Comparison of ENCODE assay signal across 13 cellular contexts in the genomic region with DNA sequence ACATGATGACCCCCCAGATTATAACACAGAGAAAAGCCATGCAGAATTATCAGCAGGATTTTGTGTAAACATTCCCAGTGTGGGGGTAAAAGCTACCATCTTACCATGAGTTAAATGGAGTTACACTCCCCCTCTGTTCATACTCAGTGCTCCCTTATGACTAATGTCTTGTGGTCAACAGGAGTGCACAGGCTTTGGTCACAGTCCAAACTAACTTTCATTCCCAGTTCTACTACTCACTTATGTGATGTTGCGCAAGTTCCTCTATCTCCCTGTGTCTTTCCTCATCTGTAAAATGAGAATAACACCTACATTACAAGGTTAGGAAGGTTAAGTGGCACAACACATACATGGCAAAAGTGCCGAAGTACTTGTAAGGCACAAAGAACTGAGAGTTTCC.
DNase-seq lines count a peak whose midpoint lies in the region; ATAC-seq and TF ChIP-seq lines count a peak whose summit lies in the region.
"Had no signal": no experiment of that assay in that cellular context is flagged by ENCODE, and none has a peak within 500 bp of the region (broad histone marks: within the 10 kb centered on the region; RNA-seq: fewer than 3 reads in every experiment).

No MANE protein-coding gene starts in this region.

- TF ChIP-seq CTCF in HL-60 (IDR thresholded peaks at IDR 0.05; ENCODE audit: insufficient read depth, low read length) (no peak), fibroblast of mammary gland (conservative IDR thresholded peaks at IDR 0.05; ENCODE audit: control insufficient read depth, insufficient read depth, low read depth, low read length) (no peak)

- peaks cover 3% of the 10 kb centered on the region for H3K4me1 Mint-ChIP-seq in T-helper 17 cell
- H3K4me1 Mint-ChIP-seq: nephron had no signal

- no peak overlapping the region for H3K4me3 Mint-ChIP-seq in T-helper 17 cell
- H3K4me3 Mint-ChIP-seq: activated naive CD8-positive, alpha-beta T cell; nephron had no signal

- no peak overlapping the region for H3K27ac ChIP-seq in HL-60 (replicated peaks)
- H3K27ac ChIP-seq: SK-N-MC had no signal

- no peaks in the 10 kb centered on the region for H3K27me3 ChIP-seq in HL-60 (ENCODE audit: insufficient read depth, poor library complexity, severe bottlenecking)

- H3K4me3 ChIP-seq in HL-60 (replicated peaks; ENCODE audit: insufficient read depth, low read length) (no peak overlapping the region), fibroblast of mammary gland (ENCODE audit: control insufficient read depth, low read depth, low read length) (no peak overlapping the region)
- H3K4me3 ChIP-seq: SK-N-MC had no signal

- peaks cover 34% of the 10 kb centered on the region for H3K27me3 Mint-ChIP-seq in T-helper 17 cell

- no peaks in the 10 kb centered on the region for H3K9me3 ChIP-seq in T-helper 17 cell (ENCODE audit: control insufficient read depth, low read length, poor library complexity, severe bottlenecking)

- DNase-seq in Caki2 (ENCODE audit: low read depth) = peak; percentile 3
- peak; percentile 66 to 80 for DNase-seq in HL-60 (ENCODE audit: low read depth in 1 of 2, low spot score in 1 of 2)
- DNase-seq in RPMI7951 (ENCODE audit: low read depth) = peak; percentile 73
- peak; percentile 60 for DNase-seq in fibroblast of mammary gland (ENCODE audit: low read depth)
- no peak for DNase-seq in T-helper 17 cell
- DNase-seq: effector CD8-positive, alpha-beta T cell; NCI-H2227 treated with DMSO at 0.1 percent for 48 hours had no signal

- no peak overlapping the region for H3K27ac Mint-ChIP-seq in T-helper 17 cell
- H3K27ac Mint-ChIP-seq: activated naive CD8-positive, alpha-beta T cell; nephron had no signal

- H3K36me3 Mint-ChIP-seq in T-helper 17 cell (ENCODE audit: low read depth) = peaks cover 3% of the 10 kb centered on the region
- H3K36me3 Mint-ChIP-seq: activated naive CD8-positive, alpha-beta T cell had no signal

- in situ Hi-C loops in Caki2 (cut with HindIII; ENCODE audit: low pct_unique_long_range_greater_than_20kb, low sequenced_read_pairs) = no loop called here

- no peak for ATAC-seq in HG03135 (IDR thresholded peaks at IDR 0.05; ENCODE audit: unreplicated experiment)
- no peak for ATAC-seq in esophagus mucosa
- no peak for ATAC-seq in GM19328 (IDR thresholded peaks at IDR 0.05; ENCODE audit: unreplicated experiment)
- no peak for ATAC-seq in T-helper 17 cell

Comparison
In these comparisons a context has a peak if more than half of its experiments do, and no peak if none do; other contexts are left out.
1. DNase-seq: peak in Caki2 (single experiment), HL-60 (2 of 2), RPMI7951 (single experiment) and fibroblast of mammary gland (single experiment); none in T-helper 17 cell (0 of 3).